Comparison of ENCODE assay signal across 8 cellular contexts in genomic region chr1:94061513-94062443, GRCh38. TPM values are rescaled to one million over a fixed set of nuclear protein-coding genes. Genes with fewer than 3 reads are reported as not detected.
DNase-seq lines count a peak whose midpoint lies in the region; ATAC-seq lines count a peak whose summit lies in the region.

No MANE protein-coding gene starts in this region.

- ATAC-seq in GM19324 (IDR thresholded peaks at IDR 0.05; ENCODE audit: low FRiP score, unreplicated experiment) (peak; percentile 72), HG03354 (IDR thresholded peaks at IDR 0.05; ENCODE audit: poor library complexity, severe bottlenecking, unreplicated experiment) (peak; percentile 92), left cardiac atrium (peak; percentile 87 to 89)
- peak; percentile 70 to 81 for ATAC-seq in activated naive CD4-positive, alpha-beta T cell treated with anti-CD3 and anti-CD28 coated beads, Interleukin-2, amount 50 U/mL, for 72 hours

- intact Hi-C loops in left cardiac atrium (cut with DNase I) = loop anchor here (1.0 to 5.0 kb wide), 3 partner anchors 176 to 275 kb away; partner anchors contain the start of gene ARHGAP29 (in 1 of the 2)

- peak; percentile 16 for DNase-seq in DMS 273 treated with DMSO at 0.1 percent for 48 hours (lab: John Stamatoyannopoulos, UW)
- peak; percentile 20 for DNase-seq in NCI-H748 treated with DMSO at 0.1 percent for 48 hours (lab: John Stamatoyannopoulos, UW)
- DNase-seq in activated naive CD4-positive, alpha-beta T cell treated with anti-CD3 and anti-CD28 coated beads, Interleukin-2, amount 50 U/mL, for 72 hours (ENCODE audit: low spot score in 2 of 2) = peak in 1 of 2 donors; percentile 29
- DNase-seq in left cardiac atrium = peak; percentile 81
- DNase-seq in renal cortical epithelial cell (ENCODE audit: low read depth) = peak; percentile 89
- no peak for DNase-seq in activated CD4-positive, CD25-positive, alpha-beta regulatory T cell (lab: John Stamatoyannopoulos, UW)

- no peaks in the 10 kb centered on the region for H3K36me3 Mint-ChIP-seq in activated naive CD4-positive, alpha-beta T cell treated with anti-CD3 and anti-CD28 coated beads, Interleukin-2, amount 50 U/mL, for 72 hours

- no peak overlapping the region for H3K27ac Mint-ChIP-seq in activated naive CD4-positive, alpha-beta T cell treated with anti-CD3 and anti-CD28 coated beads, Interleukin-2, amount 50 U/mL, for 72 hours

- H3K9me3 Mint-ChIP-seq in activated naive CD4-positive, alpha-beta T cell treated with anti-CD3 and anti-CD28 coated beads, Interleukin-2, amount 50 U/mL, for 72 hours = no peaks in the 10 kb centered on the region

RNA-seq across cellular contexts. Expression of gene ABCA4, which starts 59.2 kb away (rescaled TPM):
- total RNA-seq in activated naive CD4-positive, alpha-beta T cell treated with anti-CD3 and anti-CD28 coated beads, Interleukin-2, amount 50 U/mL, for 72 hours = not detected
- under 1 TPM; 0.21 TPM for total RNA-seq in left cardiac atrium
- total RNA-seq in renal cortical epithelial cell = 0.52 and 1.3 TPM in 2 replicates

Comparison
In these comparisons a context has a peak if more than half of its experiments do, and no peak if none do; other contexts are left out.
1. DNase-seq: peak in DMS 273 treated with DMSO at 0.1 percent for 48 hours (single experiment), NCI-H748 treated with DMSO at 0.1 percent for 48 hours (single experiment), left cardiac atrium (single experiment) and renal cortical epithelial cell (single experiment); none in activated CD4-positive, CD25-positive, alpha-beta regulatory T cell (0 of 4).
2. Peak in every context shown above with its lines, with median percentiles within 50 percentile points of each other: ATAC-seq.